ENCODE assay signal across 16 cellular contexts in the genomic region with DNA sequence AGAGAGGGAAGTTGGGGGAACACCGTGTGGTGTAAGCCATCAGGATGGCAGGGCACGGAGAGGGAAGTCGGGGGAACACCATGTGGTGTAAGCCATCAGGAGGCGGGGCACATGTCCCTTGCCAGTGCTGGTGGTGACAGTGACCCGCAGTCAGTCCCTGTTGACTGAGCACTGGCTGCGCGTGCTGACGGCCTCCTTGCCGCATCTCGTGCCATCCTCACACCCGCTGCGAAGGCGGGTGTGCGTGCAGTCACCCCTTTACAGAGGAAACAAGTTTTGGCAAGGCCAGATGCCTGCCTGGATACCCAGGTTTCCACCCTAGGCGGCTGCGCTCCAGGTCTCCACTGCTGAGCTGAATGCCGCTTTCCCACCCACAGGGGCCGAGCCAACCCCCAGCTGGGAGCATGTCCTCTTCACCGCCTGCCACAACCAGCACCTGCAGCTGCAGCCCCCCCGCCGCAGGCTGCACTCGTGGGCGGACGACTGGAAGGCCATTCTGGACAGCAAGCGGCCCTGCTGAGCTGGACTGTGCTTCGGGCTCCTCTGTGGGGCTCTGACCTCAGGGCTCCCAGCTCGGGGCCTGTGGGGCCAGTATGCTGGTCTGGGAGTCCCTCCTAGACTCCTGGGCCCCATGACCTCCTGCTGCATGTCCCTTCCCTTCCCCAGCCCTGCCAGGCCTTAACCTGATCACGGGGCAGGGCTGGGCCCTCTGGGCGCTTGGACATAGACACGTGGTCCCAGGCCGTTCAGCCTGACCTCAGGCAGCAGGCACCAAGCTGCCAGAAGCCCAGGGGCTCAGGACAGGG. TPM values are rescaled to one million over a fixed set of nuclear protein-coding genes. Genes with fewer than 3 reads are reported as not detected.
DNase-seq lines count a peak whose midpoint lies in the region; ATAC-seq, FAIRE-seq and TF ChIP-seq lines count a peak whose summit lies in the region.
"Had no signal": no experiment of that assay in that cellular context is flagged by ENCODE, and none has a peak within 500 bp of the region (broad histone marks: within the 10 kb centered on the region; RNA-seq: fewer than 3 reads in every experiment).

No MANE protein-coding gene starts in this region.

- H4K5ac ChIP-seq in H1 (ENCODE audit: insufficient read length, low read depth, low read length): no peak overlapping the region

- H3K9me3 ChIP-seq in left ventricle myocardium inferior (replicated peaks): no peaks in the 10 kb centered on the region
- no peaks in the 10 kb centered on the region for H3K9me3 ChIP-seq in H1 (ENCODE audit: insufficient read depth in 2 of 2, low read depth in 1 of 2, low read length in 1 of 2)
- no peaks in the 10 kb centered on the region for H3K9me3 ChIP-seq in osteoblast (ENCODE audit: low read depth, low read length)
- H3K9me3 ChIP-seq in aorta (ENCODE audit: control insufficient read depth, low read length): no peaks in the 10 kb centered on the region
- H3K9me3 ChIP-seq in mammary epithelial cell (replicated peaks; ENCODE audit: insufficient read depth, low read length): no peaks in the 10 kb centered on the region

- CTCF ChIA-PET in H1 (lab: Charles Lee; ENCODE audit: partially characterized antibody): interaction anchor here (0.8 to 1.8 kb wide), 2 partner anchors 9 to 225 kb away, joined by 3 read pairs; no protein-coding TSS in a partner anchor
- CTCF ChIA-PET in mammary epithelial cell (lab: Charles Lee; ENCODE audit: low non-redundant PET): no interaction called here

- H4K91ac ChIP-seq in H1 (replicated peaks; ENCODE audit: insufficient read length, low read length): no peak overlapping the region

- no peak overlapping the region for H3K4ac ChIP-seq in H1 (replicated peaks; ENCODE audit: insufficient read length, low read depth, low read length)

- H3K36me3 ChIP-seq in left ventricle myocardium inferior (no peaks in the 10 kb centered on the region), H1 (ENCODE audit: control insufficient read depth in 2 of 4, insufficient read depth in 4 of 4, low read length in 3 of 4) (no peaks in the 10 kb centered on the region), osteoblast (ENCODE audit: insufficient read depth, low read length) (no peaks in the 10 kb centered on the region), aorta (ENCODE audit: control insufficient read depth in 1 of 2, insufficient read depth in 2 of 2, low read length in 1 of 2) (no peaks in the 10 kb centered on the region), mammary epithelial cell (ENCODE audit: insufficient read depth, low read length) (no peaks in the 10 kb centered on the region)

- no peak overlapping the region for H2BK120ac ChIP-seq in H1 (replicated peaks; ENCODE audit: low read depth, low read length)

- H3K79me2 ChIP-seq in H1 (ENCODE audit: control insufficient read depth in 1 of 2, insufficient read depth in 2 of 2, low read length in 2 of 2) (no peaks in the 10 kb centered on the region), osteoblast (ENCODE audit: insufficient read depth, low read length) (no peaks in the 10 kb centered on the region), mammary epithelial cell (ENCODE audit: insufficient read depth, low read length) (no peaks in the 10 kb centered on the region)

- no peak overlapping the region for H3K27ac ChIP-seq in left ventricle myocardium inferior (replicated peaks)
- H3K27ac ChIP-seq in H1 (ENCODE audit: low read depth, low read length): no peak overlapping the region; the same call in 1 of the 2 replicates
- H3K27ac ChIP-seq in osteoblast (ENCODE audit: low read depth, low read length): no peak overlapping the region
- H3K27ac ChIP-seq in aorta (ENCODE audit: low read depth in 1 of 2, low read length in 2 of 2): no peak overlapping the region
- no peak overlapping the region for H3K27ac ChIP-seq in mammary epithelial cell (ENCODE audit: insufficient read depth, low read depth, low read length)
- H3K27ac ChIP-seq: KMS-11 had no signal

- no peak overlapping the region for H2BK15ac ChIP-seq in H1 (ENCODE audit: low read length)

- WGBS in H1 (ENCODE audit: extremely low coverage in 1 of 2, insufficient coverage in 1 of 2, insufficient read length in 1 of 2, insufficient replicate concordance in 2 of 2, low coverage in 1 of 2, low lambda C conversion rate in 2 of 2, missing lambda C conversion rate in 1 of 2), 2 experiments: 94% methylated on average over 31 of the region's 31 CpGs; no CpG with 5 or more reads in 1 of the 2 experiments
- WGBS in aorta, 2 donors: 94% methylated on average over 31 of the region's 31 CpGs
- 84% methylated on average over 28 of the region's 31 CpGs for WGBS in mammary epithelial cell (ENCODE audit: low coverage, missing lambda C conversion rate)

- H2BK5ac ChIP-seq in H1 (ENCODE audit: low read depth, low read length): no peak overlapping the region; the same call in 1 of the 2 replicates

- no peak overlapping the region for H2AK5ac ChIP-seq in H1 (ENCODE audit: low read depth, low read length)

- H3K79me1 ChIP-seq in H1 (ENCODE audit: low read depth, low read length): no peaks in the 10 kb centered on the region

- H3K18ac ChIP-seq in H1 (ENCODE audit: extremely low read depth, low read length): no peak overlapping the region

- no peak for FAIRE-seq in H1 (lab: Jason Lieb, UNC)
- FAIRE-seq: GM12878, GM18507, GM19239 had no signal

- peak overlapping the region; percentile 16; the same call in 1 of the 2 replicates for H4K8ac ChIP-seq in H1 (ENCODE audit: extremely low read depth, insufficient read depth, low read length)

- H3K4me1 ChIP-seq in left ventricle myocardium inferior (peaks cover 4% of the 10 kb centered on the region), H1 (replicated peaks in 1 of 4; ENCODE audit: control insufficient read depth in 3 of 4, insufficient read depth in 4 of 4, low read length in 3 of 4) (peaks cover 0 to 9% (median 8%) of the 10 kb centered on the region in 4 experiments; a peak in 5 of 7 replicates), osteoblast (ENCODE audit: insufficient read depth, low read length) (peaks cover 4% of the 10 kb centered on the region), aorta (ENCODE audit: control insufficient read depth in 1 of 2, insufficient read depth in 2 of 2, low read length in 2 of 2) (no peaks in the 10 kb centered on the region), mammary epithelial cell (ENCODE audit: insufficient read depth, low read length) (no peaks in the 10 kb centered on the region)

- H3K4me3 ChIP-seq in left ventricle myocardium inferior (no peak overlapping the region), H1 (ENCODE audit: extremely low read depth in 1 of 4, insufficient read depth in 2 of 4, low read depth in 3 of 4, low read length in 4 of 4) (no peak overlapping the region), osteoblast (ENCODE audit: insufficient read depth, low read length) (no peak overlapping the region), aorta (ENCODE audit: low read length in 2 of 2) (no peak overlapping the region), mammary epithelial cell (replicated peaks in 1 of 3; ENCODE audit: insufficient read depth in 1 of 3, low read depth in 2 of 3, low read length in 3 of 3) (no peak overlapping the region)
- H3K4me3 ChIP-seq: GM12878 had no signal

- H3K9ac ChIP-seq in H1 (replicated peaks in 1 of 4; ENCODE audit: extremely low read depth in 1 of 4, low read depth in 3 of 4, low read length in 3 of 4) (no peak overlapping the region), mammary epithelial cell (ENCODE audit: insufficient read depth, low read length) (no peak overlapping the region)
- H3K9ac ChIP-seq: KMS-11 had no signal

- intact Hi-C loops in Right ventricle myocardium superior (cut with DNase I) (no loop called here), left ventricle myocardium inferior (cut with micrococcal nuclease) (no loop called here), aorta (cut with DNase I) (no loop called here), mammary epithelial cell (cut with micrococcal nuclease) (no loop called here)

- H2AFZ ChIP-seq in H1 (ENCODE audit: low read length) (no peak overlapping the region), osteoblast (ENCODE audit: low read length) (no peak overlapping the region), mammary epithelial cell (ENCODE audit: low read depth, low read length) (no peak overlapping the region)

- no peak overlapping the region for H2BK12ac ChIP-seq in H1 (ENCODE audit: low read depth, low read length)

- in situ Hi-C loops in mammary epithelial cell (cut with MboI; ENCODE audit: low sequenced_read_pairs in 2 of 2): no loop called here

- TF ChIP-seq RAD21 in H1 (IDR thresholded peaks at IDR 0.05 in 1 of 2, conservative IDR thresholded peaks at IDR 0.05 in 1 of 2; ENCODE audit: low read depth in 2 of 2, low read length in 2 of 2): no peak

- ATAC-seq in Right ventricle myocardium superior (ENCODE audit: poor library complexity): no peak
- ATAC-seq in aorta (ENCODE audit: low FRiP score): no peak
- no peak for ATAC-seq in GM19397 (IDR thresholded peaks at IDR 0.05; ENCODE audit: unreplicated experiment)
- ATAC-seq: GM12878 had no signal

- H3K23me2 ChIP-seq in H1 (ENCODE audit: low read depth, low read length): no peaks in the 10 kb centered on the region; the same call in 1 of the 2 replicates

- H3K23ac ChIP-seq in H1 (ENCODE audit: insufficient read length): no peak overlapping the region

- POLR2A ChIA-PET in H1 (lab: Charles Lee; ENCODE audit: partially characterized antibody): interaction anchor here (0.6 kb wide), 1 partner anchor 113 kb away, joined by 3 read pairs; no protein-coding TSS in a partner anchor

- no peak for TF ChIP-seq POLR2A in H1 (IDR thresholded peaks at IDR 0.05; ENCODE audit: control extremely low read depth in 1 of 2, low read depth in 2 of 2, low read length in 2 of 2)

- no peaks in the 10 kb centered on the region for H4K20me1 ChIP-seq in H1 (replicated peaks in 1 of 2; ENCODE audit: control insufficient read depth in 1 of 2, insufficient read depth in 2 of 2, low read length in 2 of 2)
- no peaks in the 10 kb centered on the region for H4K20me1 ChIP-seq in osteoblast (ENCODE audit: insufficient read depth, low read length)
- no peaks in the 10 kb centered on the region for H4K20me1 ChIP-seq in mammary epithelial cell (ENCODE audit: insufficient read depth, low read length)

- dilution Hi-C loops in mammary epithelial cell (cut with HindIII; ENCODE audit: low sequenced_read_pairs): no loop called here

- no peak overlapping the region for H3K14ac ChIP-seq in H1 (ENCODE audit: insufficient read length)

- no peak overlapping the region for H3K56ac ChIP-seq in H1 (replicated peaks; ENCODE audit: insufficient read length, low read depth, low read length)

- H3K4me2 ChIP-seq in H1 (ENCODE audit: insufficient read depth in 1 of 2, low read depth in 2 of 2, low read length in 2 of 2) (no peak overlapping the region), osteoblast (ENCODE audit: insufficient read depth, low read length) (no peak overlapping the region), mammary epithelial cell (ENCODE audit: insufficient read depth, low read depth, low read length) (no peak overlapping the region)
- H3K4me2 ChIP-seq: KMS-11 had no signal

- no peaks in the 10 kb centered on the region for H3K27me3 ChIP-seq in left ventricle myocardium inferior (ENCODE audit: low read depth)
- no peaks in the 10 kb centered on the region for H3K27me3 ChIP-seq in H1 (replicated peaks in 1 of 4; ENCODE audit: control insufficient read depth in 3 of 4, extremely low read depth in 1 of 4, insufficient read depth in 3 of 4, low read length in 3 of 4)
- no peaks in the 10 kb centered on the region for H3K27me3 ChIP-seq in osteoblast (ENCODE audit: insufficient read depth, low read length)
- no peaks in the 10 kb centered on the region for H3K27me3 ChIP-seq in aorta (ENCODE audit: control insufficient read depth in 1 of 2, insufficient read depth in 2 of 2, low read length in 1 of 2)
- H3K27me3 ChIP-seq in mammary epithelial cell (ENCODE audit: insufficient read depth, low read length): no peaks in the 10 kb centered on the region

- TF ChIP-seq CTCF in left ventricle myocardium inferior (IDR thresholded peaks at IDR 0.05; ENCODE audit: borderline replicate concordance): no peak
- no peak for TF ChIP-seq CTCF in H1 (IDR thresholded peaks at IDR 0.05; ENCODE audit: control extremely low read depth in 1 of 3, insufficient read depth in 1 of 3, low read depth in 1 of 3, low read length in 3 of 3)
- no peak for TF ChIP-seq CTCF in osteoblast (IDR thresholded peaks at IDR 0.05; ENCODE audit: extremely low read depth, low read depth, low read length)
- TF ChIP-seq CTCF in mammary epithelial cell (conservative IDR thresholded peaks at IDR 0.05 in 1 of 2, IDR thresholded peaks at IDR 0.05 in 1 of 2; ENCODE audit: extremely low read depth in 1 of 2, insufficient read depth in 1 of 2, low read depth in 1 of 2, low read length in 2 of 2): no peak

- H2BK20ac ChIP-seq in H1 (ENCODE audit: low read length): no peak overlapping the region

- no TSS peak for BruUV-seq in mammary epithelial cell (replicated peaks; lab: Mats Ljungman, UMichigan)

- DNase-seq in Right ventricle myocardium superior: peak; percentile 27
- no peak for DNase-seq in left ventricle myocardium inferior
- DNase-seq in H1 (ENCODE audit: low read depth in 1 of 2, low spot score in 2 of 2): no peak
- peak; percentile 51 for DNase-seq in osteoblast (ENCODE audit: insufficient read length, low spot score, missing footprints)
- DNase-seq in aorta: peak; percentile 41 to 61
- no peak for DNase-seq in mammary epithelial cell
- DNase-seq: DMS79, NCI-H1092 treated with DMSO at 0.1 percent for 48 hours, NCI-H187 treated with DMSO at 0.1 percent for 48 hours, NCI-H510A, NCI-H82 had no signal

- TF ChIP-seq EP300 in H1 (IDR thresholded peaks at IDR 0.05; ENCODE audit: borderline replicate concordance in 1 of 2, low read depth in 2 of 2, low read length in 2 of 2): no peak

RNA-seq across cellular contexts. Expression of gene NT5M, which starts 43.5 kb away (rescaled TPM):
- total RNA-seq in Right ventricle myocardium superior (8.5 TPM), left ventricle myocardium inferior (11.2 TPM), osteoblast (0.36 and 1.2 TPM in 2 replicates), aorta (1 to 10 TPM; 1.2 to 2.2 TPM), mammary epithelial cell (1 to 10 TPM; 3.2 to 3.8 TPM)
- 7.6 and 8.7 TPM in 2 replicates for total RNA-seq in H1 (2021; fragmentation: NEBNext Ultra II Directional; extraction: Animal tissue kit (Norgen Biotek cat#: 25700))
- polyA plus RNA-seq in H1 (2011; rRNA removed) (16.2 and 18.2 TPM in 2 replicates), aorta (1 to 10 TPM in 1 of 2 donors, not detected in 1; 1.6 TPM), mammary epithelial cell (1.3 TPM)
- polyA plus RNA-seq in H1 (2011; cell fraction: cytosol; rRNA removed): 12.7 TPM
- 22.8 TPM for polyA plus RNA-seq in H1 (2011; cell fraction: nucleus; rRNA removed)
- 5.9 to 11.0 TPM (median 9.7 TPM) in 4 replicates for polyA plus RNA-seq in H1 (2012, experiment 1 of 2)
- polyA plus RNA-seq in H1 (2012, experiment 2 of 2): 9.6 TPM
- polyA plus RNA-seq in H1 (2013, experiment 1 of 2): 6.6 TPM
- polyA plus RNA-seq in H1 (2013, experiment 2 of 2): 5.7 TPM
- polyA minus RNA-seq in H1 (2011; rRNA and poly(A)+ RNA removed): 2.7 and 3.3 TPM in 2 replicates
- polyA minus RNA-seq in H1 (2011; cell fraction: cytosol; rRNA and poly(A)+ RNA removed): 5.1 TPM
- polyA minus RNA-seq in H1 (2011; cell fraction: nucleus; rRNA and poly(A)+ RNA removed): 8.6 TPM
- not detected for polyA minus RNA-seq in mammary epithelial cell

Comparison
In these comparisons a context has a peak if more than half of its experiments do, and no peak if none do; other contexts are left out.
1. DNase-seq: peak in Right ventricle myocardium superior (single experiment), osteoblast (single experiment) and aorta (2 of 2); none in left ventricle myocardium inferior (single experiment), H1 (0 of 2) and mammary epithelial cell (single experiment).